Comparison of ENCODE assay signal across 12 cellular contexts in genomic region chr7:150376560-150376959, GRCh38. TPM values are rescaled to one million over a fixed set of nuclear protein-coding genes. Genes with fewer than 3 reads are reported as not detected.
DNase-seq lines count a peak whose midpoint lies in the region; ATAC-seq and TF ChIP-seq lines count a peak whose summit lies in the region.
"Had no signal": no experiment of that assay in that cellular context is flagged by ENCODE, and none has a peak within 500 bp of the region (broad histone marks: within the 10 kb centered on the region; RNA-seq: fewer than 3 reads in every experiment).

No MANE protein-coding gene starts in this region.

- ATAC-seq in HG03439 (IDR thresholded peaks at IDR 0.05; ENCODE audit: unreplicated experiment) = no peak

- no peak overlapping the region for H3K14ac ChIP-seq in neuronal stem cell (ENCODE audit: low read length)

- peaks cover 38% of the 10 kb centered on the region for H3K4me1 ChIP-seq in CD4-positive, alpha-beta memory T cell (ENCODE audit: insufficient read depth, low read length)
- H3K4me1 ChIP-seq in neuronal stem cell (ENCODE audit: control insufficient read depth in 2 of 2, insufficient read depth in 1 of 2, low read depth in 1 of 2, low read length in 2 of 2) = peaks cover 26 to 29% of the 10 kb centered on the region in 2 donors

- intact Hi-C loops in CD4-positive, alpha-beta memory T cell (cut with micrococcal nuclease) = no loop called here

- H3K27me3 ChIP-seq in CD4-positive, alpha-beta memory T cell (ENCODE audit: insufficient read depth, low read length) = no peaks in the 10 kb centered on the region
- H3K27me3 ChIP-seq in HL-60 (ENCODE audit: insufficient read depth, poor library complexity, severe bottlenecking) (no peaks in the 10 kb centered on the region), neuronal stem cell (ENCODE audit: control insufficient read depth in 3 of 3, insufficient read depth in 3 of 3, low read depth in 1 of 3, low read length in 3 of 3) (no peaks in the 10 kb centered on the region)
- H3K27me3 ChIP-seq: suprapubic skin had no signal

- H3K36me3 ChIP-seq in CD4-positive, alpha-beta memory T cell (ENCODE audit: insufficient read depth, low read length) = peaks cover 6% of the 10 kb centered on the region
- H3K36me3 ChIP-seq in neuronal stem cell (replicated peaks in 1 of 2; ENCODE audit: control insufficient read depth in 2 of 2, insufficient read depth in 2 of 2, low read length in 2 of 2) = peaks cover 23 to 39% of the 10 kb centered on the region in 2 donors

- no CpG with 5 or more reads among the region's 6 CpGs for WGBS in neuronal stem cell (ENCODE audit: extremely low coverage in 2 of 2, insufficient read length in 2 of 2, insufficient replicate concordance in 1 of 2), 2 donors

- no peak overlapping the region for H3K27ac ChIP-seq in CD4-positive, alpha-beta memory T cell (ENCODE audit: low read depth, low read length)
- H3K27ac ChIP-seq in HL-60 (replicated peaks) = 0 out of 2 replicates have a peak overlapping the region, but pooled peaks have one; percentile 18
- H3K27ac ChIP-seq in neuronal stem cell (replicated peaks; ENCODE audit: low read length) = peak overlapping the region; percentile 52
- H3K27ac ChIP-seq: suprapubic skin had no signal

- no peak overlapping the region for H3K4me2 ChIP-seq in neuronal stem cell (ENCODE audit: insufficient read depth, low read length, poor library complexity, severe bottlenecking)

- no peak for TF ChIP-seq CTCF in HL-60 (IDR thresholded peaks at IDR 0.05; ENCODE audit: insufficient read depth, low read length)
- TF ChIP-seq CTCF in chondrocyte (IDR thresholded peaks at IDR 0.05) = no peak

- no peak overlapping the region for H2AFZ ChIP-seq in neuronal stem cell (ENCODE audit: low read length)

- H3K18ac ChIP-seq in neuronal stem cell (ENCODE audit: low read length) = peak overlapping the region; percentile 59

- no peak overlapping the region for H3K4ac ChIP-seq in neuronal stem cell (ENCODE audit: low read length)

- H2AK5ac ChIP-seq in neuronal stem cell (ENCODE audit: low read depth, low read length) = no peak overlapping the region

- H3K27me3 Mint-ChIP-seq in CD4-positive, alpha-beta memory T cell = no peaks in the 10 kb centered on the region
- no peaks in the 10 kb centered on the region for H3K27me3 Mint-ChIP-seq in chondrocyte (ENCODE audit: low read depth)

- peaks cover 16% of the 10 kb centered on the region for H3K79me1 ChIP-seq in neuronal stem cell (ENCODE audit: low read depth, low read length)

- peak overlapping the region in 6 of 7 donors; percentile 2 to 87 (median 84) for H3K27ac Mint-ChIP-seq in CD4-positive, alpha-beta memory T cell
- peak overlapping the region; percentile 6 for H3K27ac Mint-ChIP-seq in chondrocyte (ENCODE audit: unreplicated experiment)

- H3K36me3 Mint-ChIP-seq in CD4-positive, alpha-beta memory T cell = peaks cover 7 to 18% of the 10 kb centered on the region in 2 donors
- peaks cover 9% of the 10 kb centered on the region for H3K36me3 Mint-ChIP-seq in chondrocyte (ENCODE audit: low read depth)

- H4K91ac ChIP-seq in neuronal stem cell (ENCODE audit: low read depth, low read length, poor library complexity) = no peak overlapping the region

- POLR2A ChIA-PET in CD4-positive, alpha-beta memory T cell (lab: Charles Lee; ENCODE audit: partially characterized antibody) = interaction anchor here (2.7 to 3.1 kb wide), 3 partner anchors 8 to 28 kb away, joined by 11 to 55 read pairs (median 47); partner anchors contain the start of gene REPIN1

- DNase-seq in CD4-positive, alpha-beta memory T cell = no peak
- DNase-seq in HL-60 (ENCODE audit: low read depth in 1 of 2, low spot score in 1 of 2) (no peak), chondrocyte (ENCODE audit: low spot score) (no peak), neuronal stem cell (ENCODE audit: low spot score) (no peak), T-helper 9 cell (no peak), hepatic stellate cell (ENCODE audit: low spot score) (no peak), RPMI8226 (no peak)
- DNase-seq: NCI-H187, WERI-Rb-1 had no signal

- no peak overlapping the region for H3K23ac ChIP-seq in neuronal stem cell (ENCODE audit: low read depth, low read length, poor library complexity)

- no peak overlapping the region for H3K9ac ChIP-seq in neuronal stem cell (ENCODE audit: low read depth, low read length, poor library complexity)

- CTCF ChIA-PET in CD4-positive, alpha-beta memory T cell (lab: Charles Lee; ENCODE audit: partially characterized antibody) = interaction anchor here (1.1 kb wide), 1 partner anchor 19 kb away, joined by 3 read pairs; no protein-coding TSS in a partner anchor

- H2BK12ac ChIP-seq in neuronal stem cell (ENCODE audit: low read length) = no peak overlapping the region

- H3K9me3 Mint-ChIP-seq in CD4-positive, alpha-beta memory T cell = no peaks in the 10 kb centered on the region
- no peaks in the 10 kb centered on the region for H3K9me3 Mint-ChIP-seq in chondrocyte (ENCODE audit: low read depth)

- H2BK120ac ChIP-seq in neuronal stem cell (ENCODE audit: low read depth, low read length) = no peak overlapping the region

- H2BK5ac ChIP-seq in neuronal stem cell (ENCODE audit: low read length) = no peak overlapping the region

- H4K8ac ChIP-seq in neuronal stem cell (ENCODE audit: low read depth, low read length) = no peak overlapping the region

- no peak overlapping the region for H2BK15ac ChIP-seq in neuronal stem cell (ENCODE audit: low read length)

- H3K4me3 Mint-ChIP-seq in CD4-positive, alpha-beta memory T cell = peak overlapping the region in 4 of 8 donors; percentile 25 to 65 (median 42)
- H3K4me3 Mint-ChIP-seq in chondrocyte (ENCODE audit: unreplicated experiment) = no peak overlapping the region

- no peak overlapping the region for H3K4me3 ChIP-seq in CD4-positive, alpha-beta memory T cell (ENCODE audit: low read length in 2 of 2)
- H3K4me3 ChIP-seq in HL-60 (replicated peaks; ENCODE audit: insufficient read depth, low read length) = no peak overlapping the region
- H3K4me3 ChIP-seq in neuronal stem cell (ENCODE audit: low read length in 2 of 2) = no peak overlapping the region
- H3K4me3 ChIP-seq: suprapubic skin had no signal

- H3K9me3 ChIP-seq in CD4-positive, alpha-beta memory T cell (ENCODE audit: control insufficient read depth in 1 of 2, low read length in 2 of 2) = no peaks in the 10 kb centered on the region
- H3K9me3 ChIP-seq in neuronal stem cell (replicated peaks in 1 of 2; ENCODE audit: control insufficient read depth in 2 of 2, insufficient read depth in 1 of 2, low read depth in 1 of 2, low read length in 2 of 2) = no peaks in the 10 kb centered on the region
- H3K9me3 ChIP-seq: suprapubic skin had no signal

- peaks cover 28 to 60% (median 43%) of the 10 kb centered on the region in 4 donors for H3K4me1 Mint-ChIP-seq in CD4-positive, alpha-beta memory T cell
- peaks cover 32% of the 10 kb centered on the region for H3K4me1 Mint-ChIP-seq in chondrocyte (ENCODE audit: low read depth)

RNA-seq across cellular contexts. Expression of gene ZNF775, which starts 2.6 kb away (rescaled TPM):
- 1 to 10 TPM; 4.3 to 5.5 TPM for total RNA-seq in CD4-positive, alpha-beta memory T cell
- 1 to 10 TPM in 1 of 2 donors, under 1 TPM in 1; 0.67 to 7.6 TPM for polyA plus RNA-seq in CD4-positive, alpha-beta memory T cell
- total RNA-seq in chondrocyte = 4.3 to 6.5 TPM (median 6.0 TPM) in 3 replicates
- polyA plus RNA-seq in neuronal stem cell (2013, experiment 1 of 2) = 15.9 TPM
- polyA plus RNA-seq in neuronal stem cell (2013, experiment 2 of 2) = 15.7 TPM

RNA-seq across cellular contexts. Expression of gene REPIN1, which starts 7.9 kb away (rescaled TPM):
- 10 to 100 TPM; 72.0 to 78.5 TPM for total RNA-seq in CD4-positive, alpha-beta memory T cell
- 10 to 100 TPM; 29.4 to 62.1 TPM for polyA plus RNA-seq in CD4-positive, alpha-beta memory T cell
- 59.5 to 65.8 TPM (median 63.4 TPM) in 3 replicates for total RNA-seq in chondrocyte
- polyA plus RNA-seq in neuronal stem cell (2013, experiment 1 of 2) = 84.5 TPM
- 85.1 TPM for polyA plus RNA-seq in neuronal stem cell (2013, experiment 2 of 2)

RNA-seq across cellular contexts. Expression of gene RARRES2, which starts 35.1 kb away (rescaled TPM):
- not detected for total RNA-seq in CD4-positive, alpha-beta memory T cell
- polyA plus RNA-seq in CD4-positive, alpha-beta memory T cell = not detected
- total RNA-seq in chondrocyte = 1.4 to 1.9 TPM (median 1.8 TPM) in 3 replicates
- 0.99 TPM for polyA plus RNA-seq in neuronal stem cell (2013, experiment 1 of 2)
- polyA plus RNA-seq in neuronal stem cell (2013, experiment 2 of 2) = 1.0 TPM

RNA-seq across cellular contexts. Expression of gene ACTR3C, which starts 53.2 kb away (rescaled TPM):
- total RNA-seq in CD4-positive, alpha-beta memory T cell = 10 to 100 TPM; 13.0 to 17.8 TPM
- 1 to 10 TPM; 3.6 to 8.6 TPM for polyA plus RNA-seq in CD4-positive, alpha-beta memory T cell
- total RNA-seq in chondrocyte = 0.25 to 0.85 TPM in 2 of 3 replicates, not detected in the other
- not detected for polyA plus RNA-seq in neuronal stem cell (2013, experiment 1 of 2)
- not detected for polyA plus RNA-seq in neuronal stem cell (2013, experiment 2 of 2)
- polyA plus RNA-seq: neural cell had no signal

RNA-seq across cellular contexts. Expression of gene LRRC61, which starts 53.4 kb away (rescaled TPM):
- 10 to 100 TPM; 11.0 to 12.8 TPM for total RNA-seq in CD4-positive, alpha-beta memory T cell
- polyA plus RNA-seq in CD4-positive, alpha-beta memory T cell = 10 to 100 TPM; 14.8 to 16.0 TPM
- total RNA-seq in chondrocyte = 1.5 to 1.7 TPM in 2 of 3 replicates, not detected in the other
- 0.81 TPM for polyA plus RNA-seq in neuronal stem cell (2013, experiment 1 of 2)
- 0.79 TPM for polyA plus RNA-seq in neuronal stem cell (2013, experiment 2 of 2)
